ENCODE assay signal across 9 cellular contexts in the genomic region with DNA sequence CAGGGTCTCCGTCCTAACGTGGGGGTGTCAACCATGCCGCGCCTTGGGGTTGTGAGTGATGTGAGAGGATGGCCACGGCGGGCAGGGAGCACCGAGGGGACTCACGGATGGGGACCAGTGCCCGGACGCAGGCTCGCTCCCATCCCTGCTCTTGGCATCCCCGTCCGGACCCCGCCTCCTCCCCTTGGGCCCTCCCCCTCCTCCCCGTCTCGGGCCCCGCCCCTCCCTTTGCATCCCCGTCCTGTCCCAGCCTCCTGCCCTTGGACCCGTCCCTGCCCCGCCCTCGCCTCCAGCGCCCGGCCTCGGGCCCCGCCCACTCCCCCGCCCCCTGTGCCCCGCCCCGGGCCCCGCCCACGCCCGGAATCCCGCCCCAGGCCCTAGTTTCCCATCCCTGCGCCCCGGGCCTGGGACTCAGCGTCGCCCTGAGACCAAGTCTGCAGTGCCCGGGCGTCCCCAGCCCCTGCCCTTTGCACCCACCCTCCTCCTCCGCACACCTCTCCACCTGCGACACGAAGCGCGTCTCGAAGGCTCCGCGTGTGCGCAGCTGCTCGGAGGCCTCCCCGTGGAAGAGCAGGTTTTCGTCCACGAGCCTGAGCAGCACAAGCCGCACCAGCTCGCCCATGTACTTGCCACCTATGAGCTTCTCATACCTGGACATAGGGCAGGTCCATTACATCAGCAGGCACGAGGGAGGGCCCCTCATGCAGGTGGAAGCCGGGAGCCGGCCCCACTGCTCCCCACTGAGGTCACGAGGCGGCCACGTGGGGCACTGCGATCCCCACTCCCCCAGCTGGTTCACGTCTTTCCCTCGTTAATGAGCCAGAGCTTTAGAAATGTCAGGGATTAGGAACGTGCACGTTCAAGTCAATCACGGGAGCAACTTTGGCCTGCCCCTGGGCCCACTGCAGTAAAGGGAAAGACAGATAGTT. TPM values are rescaled to one million over a fixed set of nuclear protein-coding genes. Genes with fewer than 3 reads are reported as not detected.
DNase-seq lines count a peak whose midpoint lies in the region; ATAC-seq lines count a peak whose summit lies in the region.
"Had no signal": no experiment of that assay in that cellular context is flagged by ENCODE, and none has a peak within 500 bp of the region (broad histone marks: within the 10 kb centered on the region; RNA-seq: fewer than 3 reads in every experiment).

No MANE protein-coding gene starts in this region.

- DNase-seq in 8988T (peak; percentile 77), HPDE6-E6E7 (ENCODE audit: extremely low spot score) (peak; percentile 53), lung microvascular endothelial cell (ENCODE audit: low read depth in 2 of 2) (peak; percentile 27 to 44), NCI-H510A (lab: John Stamatoyannopoulos, UW) (no peak)
- peak; percentile 74 for DNase-seq in activated CD8-positive, alpha-beta T cell treated with anti-CD3 and anti-CD28 coated beads, Interleukin-2, amount 10 ng/mL, durations not matched to agents 7 days and 5 days
- DNase-seq in effector CD8-positive, alpha-beta T cell (lab: John Stamatoyannopoulos, UW) = peak; percentile 46
- DNase-seq in stimulated activated CD8-positive, alpha-beta memory T cell treated with anti-CD3 and anti-CD28 coated beads, Interleukin-12 subunit alpha, Interleukin-12 subunit beta, amount 100 ng/mL, for 1 hour (ENCODE audit: low read depth) = peak; percentile 13

- CTCF ChIA-PET in activated CD8-positive, alpha-beta T cell treated with anti-CD3 and anti-CD28 coated beads, Interleukin-2, amount 10 ng/mL, durations not matched to agents 7 days and 5 days (lab: Charles Lee) = interaction anchor here (0.8 to 0.9 kb wide), 2 partner anchors 9 to 15 kb away, joined by 3 read pairs; no protein-coding TSS in a partner anchor

- H3K4me3 Mint-ChIP-seq in activated CD8-positive, alpha-beta T cell treated with anti-CD3 and anti-CD28 coated beads, Interleukin-2, amount 10 ng/mL, durations not matched to agents 7 days and 5 days = peak overlapping the region; percentile 45

- H3K27me3 Mint-ChIP-seq in activated CD8-positive, alpha-beta T cell treated with anti-CD3 and anti-CD28 coated beads, Interleukin-2, amount 10 ng/mL, durations not matched to agents 7 days and 5 days (ENCODE audit: low read depth) = peaks cover 21% of the 10 kb centered on the region

- POLR2A ChIA-PET in activated CD8-positive, alpha-beta T cell treated with anti-CD3 and anti-CD28 coated beads, Interleukin-2, amount 10 ng/mL, durations not matched to agents 7 days and 5 days (lab: Charles Lee) = no interaction called here

- no peaks in the 10 kb centered on the region for H3K9me3 Mint-ChIP-seq in activated CD8-positive, alpha-beta T cell treated with anti-CD3 and anti-CD28 coated beads, Interleukin-2, amount 10 ng/mL, durations not matched to agents 7 days and 5 days (ENCODE audit: insufficient read depth)

- H3K36me3 Mint-ChIP-seq in activated CD8-positive, alpha-beta T cell treated with anti-CD3 and anti-CD28 coated beads, Interleukin-2, amount 10 ng/mL, durations not matched to agents 7 days and 5 days (ENCODE audit: low read depth) = no peaks in the 10 kb centered on the region

- peak; percentile 82 for ATAC-seq in activated CD8-positive, alpha-beta T cell treated with anti-CD3 and anti-CD28 coated beads, Interleukin-2, amount 10 ng/mL, durations not matched to agents 7 days and 5 days
- ATAC-seq in HG02970 (IDR thresholded peaks at IDR 0.05; ENCODE audit: low FRiP score, unreplicated experiment) = no peak

- no peak overlapping the region for H3K27ac Mint-ChIP-seq in activated CD8-positive, alpha-beta T cell treated with anti-CD3 and anti-CD28 coated beads, Interleukin-2, amount 10 ng/mL, durations not matched to agents 7 days and 5 days

- H3K4me1 Mint-ChIP-seq in activated CD8-positive, alpha-beta T cell treated with anti-CD3 and anti-CD28 coated beads, Interleukin-2, amount 10 ng/mL, durations not matched to agents 7 days and 5 days (ENCODE audit: low read depth) = peaks cover 11% of the 10 kb centered on the region

RNA-seq across cellular contexts. Expression of gene MYL7, which starts 5.1 kb away (rescaled TPM):
- total RNA-seq in activated CD8-positive, alpha-beta T cell treated with anti-CD3 and anti-CD28 coated beads, Interleukin-2, amount 10 ng/mL, durations not matched to agents 7 days and 5 days = not detected
- not detected in 2 replicates for total RNA-seq in lung microvascular endothelial cell

RNA-seq across cellular contexts. Expression of gene POLD2, which starts 22.9 kb away (rescaled TPM):
- 100 to 1,000 TPM; 134 to 135 TPM for total RNA-seq in activated CD8-positive, alpha-beta T cell treated with anti-CD3 and anti-CD28 coated beads, Interleukin-2, amount 10 ng/mL, durations not matched to agents 7 days and 5 days
- total RNA-seq in lung microvascular endothelial cell = 39.5 and 47.5 TPM in 2 replicates

RNA-seq across cellular contexts. Expression of gene AEBP1, which starts 42.1 kb away (rescaled TPM):
- 10 to 100 TPM; 13.0 to 15.7 TPM for total RNA-seq in activated CD8-positive, alpha-beta T cell treated with anti-CD3 and anti-CD28 coated beads, Interleukin-2, amount 10 ng/mL, durations not matched to agents 7 days and 5 days
- 9.2 and 19.8 TPM in 2 replicates for total RNA-seq in lung microvascular endothelial cell

RNA-seq across cellular contexts. Expression of gene GCK, which starts 43.0 kb away (rescaled TPM):
- total RNA-seq in activated CD8-positive, alpha-beta T cell treated with anti-CD3 and anti-CD28 coated beads, Interleukin-2, amount 10 ng/mL, durations not matched to agents 7 days and 5 days = not detected
- total RNA-seq in lung microvascular endothelial cell = 0.20 and 0.22 TPM in 2 replicates
- total RNA-seq: Caco-2 had no signal

RNA-seq across cellular contexts. Expression of gene YKT6, which starts 54.5 kb away (rescaled TPM):
- total RNA-seq in activated CD8-positive, alpha-beta T cell treated with anti-CD3 and anti-CD28 coated beads, Interleukin-2, amount 10 ng/mL, durations not matched to agents 7 days and 5 days = 10 to 100 TPM; 64.5 to 70.2 TPM
- 75.0 and 78.9 TPM in 2 replicates for total RNA-seq in lung microvascular endothelial cell
